Comparison of ENCODE assay signal across 2 cellular contexts in the genomic region with DNA sequence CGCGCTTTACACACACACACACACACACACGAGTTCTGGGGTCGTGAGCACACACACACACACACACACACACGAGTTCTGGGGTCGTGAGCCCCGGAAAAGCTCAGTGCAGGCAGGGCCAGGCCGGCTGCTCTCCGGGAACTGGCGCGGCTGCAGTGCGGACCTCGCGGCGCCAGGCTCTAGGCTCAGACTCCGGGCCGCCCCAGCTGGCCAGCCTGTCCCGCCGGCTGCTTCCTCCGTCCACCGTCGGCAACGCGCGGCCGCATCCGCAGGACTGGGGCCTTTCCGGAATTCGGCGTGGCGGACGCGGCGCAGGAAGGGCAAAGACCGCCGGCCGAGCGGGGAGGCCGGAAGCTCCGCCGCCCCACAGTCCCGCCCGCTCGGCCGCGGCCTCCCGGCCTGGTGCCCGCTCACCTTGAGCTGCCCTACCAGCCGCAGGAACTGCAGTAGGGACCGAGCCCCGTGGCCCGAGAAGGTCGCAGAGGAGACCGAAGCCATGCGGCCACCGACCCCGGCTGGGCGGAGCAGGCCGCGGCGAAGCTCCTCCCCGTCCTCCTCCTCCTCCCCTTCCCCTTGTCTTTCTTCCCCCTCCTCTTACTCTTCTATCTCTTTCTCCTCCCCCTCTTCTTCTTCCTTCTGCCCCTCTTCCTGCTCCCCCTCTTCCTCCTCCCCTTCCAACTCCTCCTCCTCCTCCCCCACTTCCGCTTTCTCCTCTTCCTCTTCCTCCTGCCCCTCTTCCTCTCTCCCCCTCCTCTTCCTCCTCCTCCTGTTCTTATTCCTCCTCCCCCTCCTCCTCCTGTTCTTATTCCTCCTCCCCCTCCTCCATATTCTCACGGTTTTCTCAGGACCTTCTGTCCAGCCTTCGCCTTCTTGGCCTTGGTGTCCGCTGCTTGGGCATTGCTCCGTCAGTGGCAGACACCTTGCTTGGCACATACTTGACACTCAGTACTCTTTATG.
A peak's percentile ranks its signal among the peaks of the same experiment; 100 is the strongest.
TF ChIP-seq lines count a peak whose summit lies in the region.

A gene with protein sequence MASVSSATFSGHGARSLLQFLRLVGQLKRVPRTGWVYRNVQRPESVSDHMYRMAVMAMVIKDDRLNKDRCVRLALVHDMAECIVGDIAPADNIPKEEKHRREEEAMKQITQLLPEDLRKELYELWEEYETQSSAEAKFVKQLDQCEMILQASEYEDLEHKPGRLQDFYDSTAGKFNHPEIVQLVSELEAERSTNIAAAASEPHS (minus strand): TSS at position 533 of the 957 bp plus-strand sequence. CDS start 35 bp downstream, at position 498.

TF ChIP-seq in A549, 52 proteins besides CTCF, POLR2A, EP300 and RAD21 (continued from another document):
- 0 out of 2 replicates have a peak, but pooled peaks have one; percentile 40 for TF ChIP-seq MYC (IDR thresholded peaks at IDR 0.05; ENCODE audit: borderline replicate concordance, low read length)
- TF ChIP-seq HEYL (CRISPR knock-in tag; IDR thresholded peaks at IDR 0.05), result no peak
- TF ChIP-seq PHF8 (IDR thresholded peaks at IDR 0.05; ENCODE audit: borderline replicate concordance, low read depth), result peak; percentile 92
- TF ChIP-seq RCOR1 (IDR thresholded peaks at IDR 0.05; ENCODE audit: low read depth, low read length), result no peak
- TF ChIP-seq GATA3 (IDR thresholded peaks at IDR 0.05; ENCODE audit: borderline replicate concordance), result no peak
- TF ChIP-seq MAZ (IDR thresholded peaks at IDR 0.05; ENCODE audit: borderline replicate concordance, low read depth, low read length), result no peak
- TF ChIP-seq, protein P1, sequence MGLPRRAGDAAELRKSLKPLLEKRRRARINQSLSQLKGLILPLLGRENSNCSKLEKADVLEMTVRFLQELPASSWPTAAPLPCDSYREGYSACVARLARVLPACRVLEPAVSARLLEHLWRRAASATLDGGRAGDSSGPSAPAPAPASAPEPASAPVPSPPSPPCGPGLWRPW (IDR thresholded peaks at IDR 0.05), result no peak
- TF ChIP-seq ZNF302 (CRISPR knock-in tag; IDR thresholded peaks at IDR 0.05), result no peak
- TF ChIP-seq TFCP2L1 (CRISPR knock-in tag; IDR thresholded peaks at IDR 0.05), result no peak
- no peak for TF ChIP-seq ZSCAN20 (CRISPR knock-in tag; IDR thresholded peaks at IDR 0.05)
- TF ChIP-seq RFX5 (IDR thresholded peaks at IDR 0.05), result no peak
- no peak for TF ChIP-seq TP53 (CRISPR knock-in tag; IDR thresholded peaks at IDR 0.05)
- no peak for TF ChIP-seq FOSL2 (IDR thresholded peaks at IDR 0.05)
- TF ChIP-seq FOSL2 (CRISPR knock-in tag; IDR thresholded peaks at IDR 0.05), result no peak
- no peak for TF ChIP-seq ZC3H11A (IDR thresholded peaks at IDR 0.05)
- no peak for TF ChIP-seq NFE2L2 (conservative IDR thresholded peaks at IDR 0.05; ENCODE audit: low read length)
- TF ChIP-seq HOXB13 (CRISPR knock-in tag; IDR thresholded peaks at IDR 0.05; ENCODE audit: low read depth), result no peak
- TF ChIP-seq RARB (CRISPR knock-in tag; IDR thresholded peaks at IDR 0.05), result no peak
- TF ChIP-seq HOXB5 (CRISPR knock-in tag; IDR thresholded peaks at IDR 0.05), result no peak
- TF ChIP-seq, protein P2, sequence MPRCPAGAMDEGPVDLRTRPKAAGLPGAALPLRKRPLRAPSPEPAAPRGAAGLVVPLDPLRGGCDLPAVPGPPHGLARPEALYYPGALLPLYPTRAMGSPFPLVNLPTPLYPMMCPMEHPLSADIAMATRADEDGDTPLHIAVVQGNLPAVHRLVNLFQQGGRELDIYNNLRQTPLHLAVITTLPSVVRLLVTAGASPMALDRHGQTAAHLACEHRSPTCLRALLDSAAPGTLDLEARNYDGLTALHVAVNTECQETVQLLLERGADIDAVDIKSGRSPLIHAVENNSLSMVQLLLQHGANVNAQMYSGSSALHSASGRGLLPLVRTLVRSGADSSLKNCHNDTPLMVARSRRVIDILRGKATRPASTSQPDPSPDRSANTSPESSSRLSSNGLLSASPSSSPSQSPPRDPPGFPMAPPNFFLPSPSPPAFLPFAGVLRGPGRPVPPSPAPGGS (IDR thresholded peaks at IDR 0.05), result peak; percentile 55; the same call in 1 of the 3 replicates
- TF ChIP-seq, protein P3, sequence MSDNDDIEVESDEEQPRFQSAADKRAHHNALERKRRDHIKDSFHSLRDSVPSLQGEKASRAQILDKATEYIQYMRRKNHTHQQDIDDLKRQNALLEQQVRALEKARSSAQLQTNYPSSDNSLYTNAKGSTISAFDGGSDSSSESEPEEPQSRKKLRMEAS (IDR thresholded peaks at IDR 0.05), result peak; percentile 76
- TF ChIP-seq, protein P4, sequence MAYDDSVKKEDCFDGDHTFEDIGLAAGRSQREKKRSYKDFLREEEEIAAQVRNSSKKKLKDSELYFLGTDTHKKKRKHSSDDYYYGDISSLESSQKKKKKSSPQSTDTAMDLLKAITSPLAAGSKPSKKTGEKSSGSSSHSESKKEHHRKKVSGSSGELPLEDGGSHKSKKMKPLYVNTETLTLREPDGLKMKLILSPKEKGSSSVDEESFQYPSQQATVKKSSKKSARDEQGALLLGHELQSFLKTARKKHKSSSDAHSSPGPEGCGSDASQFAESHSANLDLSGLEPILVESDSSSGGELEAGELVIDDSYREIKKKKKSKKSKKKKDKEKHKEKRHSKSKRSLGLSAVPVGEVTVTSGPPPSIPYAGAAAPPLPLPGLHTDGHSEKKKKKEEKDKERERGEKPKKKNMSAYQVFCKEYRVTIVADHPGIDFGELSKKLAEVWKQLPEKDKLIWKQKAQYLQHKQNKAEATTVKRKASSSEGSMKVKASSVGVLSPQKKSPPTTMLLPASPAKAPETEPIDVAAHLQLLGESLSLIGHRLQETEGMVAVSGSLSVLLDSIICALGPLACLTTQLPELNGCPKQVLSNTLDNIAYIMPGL (CRISPR knock-in tag; IDR thresholded peaks at IDR 0.05; ENCODE audit: borderline replicate concordance), result peak; percentile 69; the same call in 1 of the 2 replicates
- TF ChIP-seq, protein P5, sequence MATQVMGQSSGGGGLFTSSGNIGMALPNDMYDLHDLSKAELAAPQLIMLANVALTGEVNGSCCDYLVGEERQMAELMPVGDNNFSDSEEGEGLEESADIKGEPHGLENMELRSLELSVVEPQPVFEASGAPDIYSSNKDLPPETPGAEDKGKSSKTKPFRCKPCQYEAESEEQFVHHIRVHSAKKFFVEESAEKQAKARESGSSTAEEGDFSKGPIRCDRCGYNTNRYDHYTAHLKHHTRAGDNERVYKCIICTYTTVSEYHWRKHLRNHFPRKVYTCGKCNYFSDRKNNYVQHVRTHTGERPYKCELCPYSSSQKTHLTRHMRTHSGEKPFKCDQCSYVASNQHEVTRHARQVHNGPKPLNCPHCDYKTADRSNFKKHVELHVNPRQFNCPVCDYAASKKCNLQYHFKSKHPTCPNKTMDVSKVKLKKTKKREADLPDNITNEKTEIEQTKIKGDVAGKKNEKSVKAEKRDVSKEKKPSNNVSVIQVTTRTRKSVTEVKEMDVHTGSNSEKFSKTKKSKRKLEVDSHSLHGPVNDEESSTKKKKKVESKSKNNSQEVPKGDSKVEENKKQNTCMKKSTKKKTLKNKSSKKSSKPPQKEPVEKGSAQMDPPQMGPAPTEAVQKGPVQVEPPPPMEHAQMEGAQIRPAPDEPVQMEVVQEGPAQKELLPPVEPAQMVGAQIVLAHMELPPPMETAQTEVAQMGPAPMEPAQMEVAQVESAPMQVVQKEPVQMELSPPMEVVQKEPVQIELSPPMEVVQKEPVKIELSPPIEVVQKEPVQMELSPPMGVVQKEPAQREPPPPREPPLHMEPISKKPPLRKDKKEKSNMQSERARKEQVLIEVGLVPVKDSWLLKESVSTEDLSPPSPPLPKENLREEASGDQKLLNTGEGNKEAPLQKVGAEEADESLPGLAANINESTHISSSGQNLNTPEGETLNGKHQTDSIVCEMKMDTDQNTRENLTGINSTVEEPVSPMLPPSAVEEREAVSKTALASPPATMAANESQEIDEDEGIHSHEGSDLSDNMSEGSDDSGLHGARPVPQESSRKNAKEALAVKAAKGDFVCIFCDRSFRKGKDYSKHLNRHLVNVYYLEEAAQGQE (IDR thresholded peaks at IDR 0.05), result no peak
TF ChIP-seq in A549: peak in this region for 6.

TF ChIP-seq in HepG2, 621 proteins besides CTCF, POLR2A, EP300 and RAD21 (continued from another document and continues in another):
- TF ChIP-seq, protein P6, sequence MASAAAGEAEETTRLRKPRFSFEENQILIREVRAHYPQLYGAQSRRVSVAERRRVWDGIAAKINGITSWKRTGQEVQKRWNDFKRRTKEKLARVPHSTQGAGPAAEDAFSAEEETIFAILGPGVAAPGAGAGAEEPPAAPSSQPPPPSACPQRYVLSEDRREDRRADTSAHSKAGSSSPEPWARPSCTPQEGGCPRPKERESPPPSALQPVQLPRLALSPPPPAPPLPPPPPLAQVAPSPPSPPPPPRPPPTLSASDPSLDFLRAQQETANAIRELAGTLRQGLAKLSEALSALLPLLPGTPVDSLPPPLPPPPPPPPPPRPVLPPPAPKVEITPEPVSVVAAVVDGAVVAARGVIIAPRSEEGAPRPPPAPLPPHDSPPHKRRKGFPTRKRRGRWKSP (CRISPR knock-in tag; IDR thresholded peaks at IDR 0.05), result peak; percentile 86; the same call in 1 of the 2 replicates
- TF ChIP-seq, protein P2 (CRISPR knock-in tag; IDR thresholded peaks at IDR 0.05), result peak; percentile 98
- TF ChIP-seq ZNF598 (CRISPR knock-in tag; IDR thresholded peaks at IDR 0.05; ENCODE audit: borderline replicate concordance), result peak; percentile 98
- TF ChIP-seq, protein P7, sequence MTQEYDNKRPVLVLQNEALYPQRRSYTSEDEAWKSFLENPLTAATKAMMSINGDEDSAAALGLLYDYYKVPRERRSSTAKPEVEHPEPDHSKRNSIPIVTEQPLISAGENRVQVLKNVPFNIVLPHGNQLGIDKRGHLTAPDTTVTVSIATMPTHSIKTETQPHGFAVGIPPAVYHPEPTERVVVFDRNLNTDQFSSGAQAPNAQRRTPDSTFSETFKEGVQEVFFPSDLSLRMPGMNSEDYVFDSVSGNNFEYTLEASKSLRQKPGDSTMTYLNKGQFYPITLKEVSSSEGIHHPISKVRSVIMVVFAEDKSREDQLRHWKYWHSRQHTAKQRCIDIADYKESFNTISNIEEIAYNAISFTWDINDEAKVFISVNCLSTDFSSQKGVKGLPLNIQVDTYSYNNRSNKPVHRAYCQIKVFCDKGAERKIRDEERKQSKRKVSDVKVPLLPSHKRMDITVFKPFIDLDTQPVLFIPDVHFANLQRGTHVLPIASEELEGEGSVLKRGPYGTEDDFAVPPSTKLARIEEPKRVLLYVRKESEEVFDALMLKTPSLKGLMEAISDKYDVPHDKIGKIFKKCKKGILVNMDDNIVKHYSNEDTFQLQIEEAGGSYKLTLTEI (CRISPR knock-in tag; conservative IDR thresholded peaks at IDR 0.05), result no peak
- TF ChIP-seq CBX1 (IDR thresholded peaks at IDR 0.05; ENCODE audit: low read depth), result peak; percentile 85
- no peak for TF ChIP-seq NFIB (CRISPR knock-in tag; IDR thresholded peaks at IDR 0.05; ENCODE audit: borderline replicate concordance)
- TF ChIP-seq ZSCAN31 (CRISPR knock-in tag; IDR thresholded peaks at IDR 0.05; ENCODE audit: low read depth), result peak; percentile 99
- TF ChIP-seq, protein P8, sequence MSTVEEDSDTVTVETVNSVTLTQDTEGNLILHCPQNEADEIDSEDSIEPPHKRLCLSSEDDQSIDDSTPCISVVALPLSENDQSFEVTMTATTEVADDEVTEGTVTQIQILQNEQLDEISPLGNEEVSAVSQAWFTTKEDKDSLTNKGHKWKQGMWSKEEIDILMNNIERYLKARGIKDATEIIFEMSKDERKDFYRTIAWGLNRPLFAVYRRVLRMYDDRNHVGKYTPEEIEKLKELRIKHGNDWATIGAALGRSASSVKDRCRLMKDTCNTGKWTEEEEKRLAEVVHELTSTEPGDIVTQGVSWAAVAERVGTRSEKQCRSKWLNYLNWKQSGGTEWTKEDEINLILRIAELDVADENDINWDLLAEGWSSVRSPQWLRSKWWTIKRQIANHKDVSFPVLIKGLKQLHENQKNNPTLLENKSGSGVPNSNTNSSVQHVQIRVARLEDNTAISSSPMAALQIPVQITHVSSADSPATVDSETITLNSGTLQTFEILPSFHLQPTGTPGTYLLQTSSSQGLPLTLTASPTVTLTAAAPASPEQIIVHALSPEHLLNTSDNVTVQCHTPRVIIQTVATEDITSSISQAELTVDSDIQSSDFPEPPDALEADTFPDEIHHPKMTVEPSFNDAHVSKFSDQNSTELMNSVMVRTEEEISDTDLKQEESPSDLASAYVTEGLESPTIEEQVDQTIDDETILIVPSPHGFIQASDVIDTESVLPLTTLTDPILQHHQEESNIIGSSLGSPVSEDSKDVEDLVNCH (CRISPR knock-in tag; IDR thresholded peaks at IDR 0.05), result peak; percentile 95
- TF ChIP-seq ZNF619 (CRISPR knock-in tag; IDR thresholded peaks at IDR 0.05), result no peak
- TF ChIP-seq, protein P9, sequence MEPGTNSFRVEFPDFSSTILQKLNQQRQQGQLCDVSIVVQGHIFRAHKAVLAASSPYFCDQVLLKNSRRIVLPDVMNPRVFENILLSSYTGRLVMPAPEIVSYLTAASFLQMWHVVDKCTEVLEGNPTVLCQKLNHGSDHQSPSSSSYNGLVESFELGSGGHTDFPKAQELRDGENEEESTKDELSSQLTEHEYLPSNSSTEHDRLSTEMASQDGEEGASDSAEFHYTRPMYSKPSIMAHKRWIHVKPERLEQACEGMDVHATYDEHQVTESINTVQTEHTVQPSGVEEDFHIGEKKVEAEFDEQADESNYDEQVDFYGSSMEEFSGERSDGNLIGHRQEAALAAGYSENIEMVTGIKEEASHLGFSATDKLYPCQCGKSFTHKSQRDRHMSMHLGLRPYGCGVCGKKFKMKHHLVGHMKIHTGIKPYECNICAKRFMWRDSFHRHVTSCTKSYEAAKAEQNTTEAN (CRISPR knock-in tag; conservative IDR thresholded peaks at IDR 0.05), result peak; percentile 94
- no peak for TF ChIP-seq HOXA7 (CRISPR knock-in tag; IDR thresholded peaks at IDR 0.05)
- TF ChIP-seq SP140L (CRISPR knock-in tag; IDR thresholded peaks at IDR 0.05; ENCODE audit: borderline replicate concordance), result peak; percentile 73; the same call in 1 of the 2 replicates
- no peak for TF ChIP-seq HMGA1 (CRISPR knock-in tag; conservative IDR thresholded peaks at IDR 0.05)
- TF ChIP-seq HNRNPLL (IDR thresholded peaks at IDR 0.05; ENCODE audit: low read depth, low read length, poor library complexity, severe bottlenecking), result peak; percentile 99
- peak; percentile 98 for TF ChIP-seq ZNF891 (CRISPR knock-in tag; IDR thresholded peaks at IDR 0.05)
- peak; percentile 89 for TF ChIP-seq ZNF777 (CRISPR knock-in tag; IDR thresholded peaks at IDR 0.05)
- TF ChIP-seq HDAC2 (CRISPR knock-in tag; IDR thresholded peaks at IDR 0.05), result peak; percentile 72
- no peak for TF ChIP-seq FIP1L1 (IDR thresholded peaks at IDR 0.05; ENCODE audit: borderline replicate concordance, insufficient read depth, low read depth, low read length)
- 0 out of 2 replicates have a peak, but pooled peaks have one; percentile 70 for TF ChIP-seq ZFP41 (CRISPR knock-in tag; IDR thresholded peaks at IDR 0.05; ENCODE audit: borderline replicate concordance)
- TF ChIP-seq ZNF468 (CRISPR knock-in tag; IDR thresholded peaks at IDR 0.05), result peak; percentile 66; the same call in 1 of the 2 replicates
- peak; percentile 78; the same call in 1 of the 2 replicates for TF ChIP-seq ZNF205 (CRISPR knock-in tag; IDR thresholded peaks at IDR 0.05)
- TF ChIP-seq GPN1 (CRISPR knock-in tag; IDR thresholded peaks at IDR 0.05; ENCODE audit: borderline replicate concordance), result no peak
- TF ChIP-seq GABPA (IDR thresholded peaks at IDR 0.05; ENCODE audit: low read depth, low read length), result peak; percentile 68
- TF ChIP-seq GABPA (CRISPR knock-in tag; IDR thresholded peaks at IDR 0.05; ENCODE audit: low read depth), result peak; percentile 77
